1 cellular context compared by ENCODE assay signal in genomic region chr15:78082743-78083110, GRCh38.
TF ChIP-seq lines count a peak whose summit lies in the region.

No MANE protein-coding gene starts in this region.

TF ChIP-seq in GM12878, 131 proteins besides CTCF, POLR2A, EP300 and RAD21:
- TF ChIP-seq CREB1 (IDR thresholded peaks at IDR 0.05; ENCODE audit: low read depth) (no peak), HSF1 (IDR thresholded peaks at IDR 0.05; ENCODE audit: low read depth, low read length) (no peak), ZBTB40 (IDR thresholded peaks at IDR 0.05; ENCODE audit: borderline replicate concordance) (no peak), SMC3 (IDR thresholded peaks at IDR 0.05; ENCODE audit: borderline replicate concordance, low read length) (no peak), TCF7 (IDR thresholded peaks at IDR 0.05; ENCODE audit: borderline replicate concordance) (no peak), LARP7 (IDR thresholded peaks at IDR 0.05) (no peak), PBX3 (IDR thresholded peaks at IDR 0.05; ENCODE audit: insufficient replicate concordance, low read depth, low read length) (no peak), NFXL1 (IDR thresholded peaks at IDR 0.05; ENCODE audit: borderline replicate concordance) (no peak), ATF7 (IDR thresholded peaks at IDR 0.05; ENCODE audit: low read depth) (no peak), RELB (IDR thresholded peaks at IDR 0.05; ENCODE audit: low read depth) (no peak), PAX8 (IDR thresholded peaks at IDR 0.05) (no peak), RCOR1 (conservative IDR thresholded peaks at IDR 0.05; ENCODE audit: low read depth, low read length) (no peak), YBX1 (IDR thresholded peaks at IDR 0.05) (no peak), SP1 (IDR thresholded peaks at IDR 0.05; ENCODE audit: low read depth, low read length) (no peak)
